21 cellular contexts compared by ENCODE assay signal in genomic region chr11:81596709-81597108, GRCh38.
"Had no signal": no experiment of that assay in that cellular context is flagged by ENCODE, and none has a peak within 500 bp of the region (broad histone marks: within the 10 kb centered on the region; RNA-seq: fewer than 3 reads in every experiment).

No MANE protein-coding gene starts in this region.

- H3K27ac ChIP-seq: adrenal gland, cardiac muscle cell, esophagus squamous epithelium, neural progenitor cell, prostate gland, right atrium auricular region, skin epidermis, suprapubic skin, transverse colon, vagina, VCaP had no signal

- H3K36me3 ChIP-seq: adrenal gland, cardiac muscle cell, esophagus squamous epithelium, neural progenitor cell, prostate gland, right atrium auricular region, suprapubic skin, transverse colon, vagina had no signal

- H3K4me2 ChIP-seq: neural progenitor cell had no signal

- H3K4me3 ChIP-seq: adrenal gland, cardiac muscle cell, esophagus squamous epithelium, neural progenitor cell, prostate gland, right atrium auricular region, skin epidermis, suprapubic skin, transverse colon, vagina had no signal

- ATAC-seq: activated naive CD4-positive, alpha-beta T cell treated with anti-CD3 and anti-CD28 coated beads, Interleukin-2, amount 50 U/mL, for 72 hours; naive thymus-derived CD4-positive, alpha-beta T cell; stimulated activated naive CD8-positive, alpha-beta T cell treated with anti-CD3 and anti-CD28 coated beads, Interleukin-15, amount 100 ng/mL, for 72 hours had no signal

- H3K9ac ChIP-seq: neural progenitor cell had no signal

- H3K4me1 ChIP-seq: adrenal gland, esophagus squamous epithelium, neural progenitor cell, prostate gland, right atrium auricular region, suprapubic skin, vagina had no signal

- H3K27me3 ChIP-seq: adrenal gland, cardiac muscle cell, esophagus squamous epithelium, neural progenitor cell, right atrium auricular region, suprapubic skin, transverse colon, vagina had no signal

- DNase-seq: activated CD4-positive, alpha-beta T cell treated with anti-CD3 and anti-CD28 coated beads, Interleukin-2, amount 50 U/mL, for 4 hours; activated gamma-delta T cell treated with Interleukin-2 at 50 U/mL for 16 hours; adrenal gland; dermis blood vessel endothelial cell; effector memory CD4-positive, alpha-beta T cell; esophagus squamous epithelium; mesenchymal stem cell; naive thymus-derived CD4-positive, alpha-beta T cell; stimulated activated CD4-positive, alpha-beta T cell treated with anti-CD3 and anti-CD28 coated beads, Interleukin-15, amount 100 ng/mL, for 24 hours; stimulated activated CD4-positive, alpha-beta T cell treated with anti-CD3 and anti-CD28 coated beads, Interleukin-2, amount 100 ng/mL, for 48 hours; stimulated activated naive CD8-positive, alpha-beta T cell treated with anti-CD3 and anti-CD28 coated beads, Interleukin-15, amount 100 ng/mL, for 72 hours; transverse colon had no signal
